In genomic region chr1:216662681-216663080, GRCh38 we compare ENCODE assay signal across 21 cellular contexts.
"Had no signal": no experiment of that assay in that cellular context is flagged by ENCODE, and none has a peak within 500 bp of the region (broad histone marks: within the 10 kb centered on the region; RNA-seq: fewer than 3 reads in every experiment).

No MANE protein-coding gene starts in this region.

- H3K9me3 ChIP-seq: left ventricle myocardium inferior, neutrophil, psoas muscle, right lobe of liver, tibial nerve, upper lobe of left lung, vagina had no signal

- H3K4me1 ChIP-seq: right lobe of liver, tibial nerve, upper lobe of left lung, vagina had no signal

- H3K4me2 ChIP-seq: smooth muscle cell had no signal

- ATAC-seq: naive thymus-derived CD8-positive, alpha-beta T cell; psoas muscle; right lobe of liver; stimulated activated memory B cell treated with anti-CD40 and anti-IgM and Interleukin-4, amounts not matched to agents 10 μg/mL and 1 μg/mL and 100 μg/mL, for 72 hours; stimulated activated naive CD8-positive, alpha-beta T cell treated with anti-CD3 and anti-CD28 coated beads, Interleukin-15, amount 100 ng/mL, for 72 hours had no signal

- H3K27ac ChIP-seq: left ventricle myocardium inferior, neutrophil, parathyroid adenoma, psoas muscle, right lobe of liver, tibial nerve, upper lobe of left lung, vagina had no signal

- H3K36me3 ChIP-seq: left ventricle myocardium inferior, neutrophil, right lobe of liver, tibial nerve, upper lobe of left lung, vagina had no signal

- H3K4me3 ChIP-seq: left ventricle myocardium inferior, lung, psoas muscle, right lobe of liver, smooth muscle cell, tibial nerve, upper lobe of left lung, vagina had no signal

- H3K9ac ChIP-seq: parathyroid adenoma had no signal

- DNase-seq: islet precursor cell; left ventricle myocardium inferior; naive thymus-derived CD8-positive, alpha-beta T cell; occipital lobe; psoas muscle; right lobe of liver; stimulated activated CD4-positive, alpha-beta T cell treated with anti-CD3 and anti-CD28 coated beads, Interleukin-1b, Interleukin-23, amount 100 ng/mL, for 48 hours; stimulated activated CD4-positive, alpha-beta T cell treated with anti-CD3 and anti-CD28 coated beads, Interleukin-2, amount 100 ng/mL, for 48 hours; stimulated activated CD4-positive, alpha-beta T cell treated with anti-CD3 and anti-CD28 coated beads, Interleukin-4, amount 100 ng/mL, for 4 hours; stimulated activated CD8-positive, alpha-beta memory T cell treated with anti-CD3 and anti-CD28 coated beads, Interleukin-4, amount 100 ng/mL, for 48 hours; stimulated activated naive CD4-positive, alpha-beta T cell treated with Interleukin-2 at 50 U/mL for 16 hours; stimulated activated naive CD8-positive, alpha-beta T cell treated with anti-CD3 and anti-CD28 coated beads, Interleukin-15, amount 100 ng/mL, for 72 hours; substantia nigra; upper lobe of left lung had no signal

- H2AFZ ChIP-seq: parathyroid adenoma had no signal

- H3K27me3 ChIP-seq: neutrophil, right lobe of liver, tibial nerve, upper lobe of left lung, vagina had no signal
